1 cellular context compared by ENCODE assay signal in the genomic region with DNA sequence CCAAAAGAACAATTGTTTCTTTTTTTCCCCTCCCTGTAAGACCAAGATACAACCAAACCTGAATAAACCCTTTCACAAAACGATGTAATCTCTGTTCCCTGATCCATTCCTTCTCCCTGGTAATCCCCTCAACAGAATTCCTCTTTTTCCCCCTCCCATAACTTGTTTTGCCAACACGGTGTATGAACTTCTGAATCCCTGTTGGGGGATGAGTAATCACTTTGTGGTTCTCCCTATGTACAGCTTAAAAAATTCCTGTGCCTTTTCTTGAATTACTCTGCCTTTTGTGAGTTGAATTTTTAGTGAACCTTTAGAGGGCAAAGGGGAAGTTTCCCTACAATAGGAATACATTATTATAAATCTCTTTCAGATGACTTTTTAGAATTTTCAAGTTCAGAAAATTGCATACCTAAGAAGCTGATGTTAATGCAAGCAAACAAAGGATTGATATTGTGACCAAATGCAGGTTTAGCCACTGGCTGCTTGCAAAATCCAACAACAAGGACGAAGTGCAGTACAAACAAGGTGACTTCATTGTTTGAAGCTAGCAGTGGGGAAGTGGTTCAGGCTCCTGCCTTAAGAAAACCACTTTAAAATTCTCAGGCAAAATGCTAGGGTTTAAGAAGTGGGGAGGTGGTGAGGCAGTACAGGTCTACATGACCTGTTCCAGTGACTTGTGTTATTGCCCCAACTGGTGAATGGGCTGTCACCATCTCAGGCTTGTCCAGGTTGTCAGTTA.
TF ChIP-seq lines count a peak whose summit lies in the region.

No MANE protein-coding gene starts in this region.

TF ChIP-seq in H1, 55 proteins besides CTCF, POLR2A, EP300 and RAD21:
- no peak for TF ChIP-seq SIRT6 (IDR thresholded peaks at IDR 0.05; ENCODE audit: low read length)
- TF ChIP-seq RXRA (IDR thresholded peaks at IDR 0.05; ENCODE audit: insufficient read depth, low read depth, low read length), result no peak
- TF ChIP-seq BCL11A (IDR thresholded peaks at IDR 0.05; ENCODE audit: low read depth in 2 of 2, low read length in 2 of 2), result no peak
- no peak for TF ChIP-seq KDM1A (IDR thresholded peaks at IDR 0.05; ENCODE audit: borderline replicate concordance, low read length)
- TF ChIP-seq TCF12 (IDR thresholded peaks at IDR 0.05; ENCODE audit: low read depth, low read length), result no peak
- no peak for TF ChIP-seq CBX8 (IDR thresholded peaks at IDR 0.05; ENCODE audit: borderline replicate concordance, low read depth, low read length)
